ENCODE assay signal across 16 cellular contexts in genomic region chr1:154629160-154630073, GRCh38. TPM values are rescaled to one million over a fixed set of nuclear protein-coding genes. Genes with fewer than 3 reads are reported as not detected.
DNase-seq lines count a peak whose midpoint lies in the region; ATAC-seq, FAIRE-seq and TF ChIP-seq lines count a peak whose summit lies in the region.
"Had no signal": no experiment of that assay in that cellular context is flagged by ENCODE, and none has a peak within 500 bp of the region (broad histone marks: within the 10 kb centered on the region; RNA-seq: fewer than 3 reads in every experiment).

No MANE protein-coding gene starts in this region.

- no TSS peak for BruUV-seq in MCF 10A (replicated peaks; lab: Mats Ljungman, UMichigan)

- no peak for TF ChIP-seq CTCF in MCF 10A (IDR thresholded peaks at IDR 0.05; ENCODE audit: unreplicated experiment)
- TF ChIP-seq CTCF in breast epithelium (IDR thresholded peaks at IDR 0.05), result no peak
- no peak for TF ChIP-seq CTCF in fibroblast of villous mesenchyme (IDR thresholded peaks at IDR 0.05; ENCODE audit: insufficient read depth, low read depth, low read length)

- no peak for DNase-seq in MCF 10A (ENCODE audit: unreplicated experiment)
- no peak for DNase-seq in breast epithelium (ENCODE audit: low spot score in 2 of 2)
- DNase-seq in fibroblast of villous mesenchyme (ENCODE audit: low read depth), result peak; percentile 96
- no peak for DNase-seq in T1000 (lab: John Stamatoyannopoulos, UW)
- no peak for DNase-seq in GOT3 (lab: John Stamatoyannopoulos, UW)
- DNase-seq: activated CD8-positive, alpha-beta memory T cell treated with anti-CD3 and anti-CD28 coated beads for 24 hours; amniotic stem cell; NCI-H1105; NCI-H748 treated with DMSO at 0.1 percent for 48 hours; right lobe of liver; transverse colon had no signal

- no peaks in the 10 kb centered on the region for H3K36me3 ChIP-seq in breast epithelium
- H3K36me3 ChIP-seq: transverse colon had no signal

- H3K27ac Mint-ChIP-seq in MCF 10A (ENCODE audit: low read depth, unreplicated experiment), result no peak overlapping the region

- peak; percentile 49 for FAIRE-seq in TTC549 (lab: Jason Lieb, UNC)

- H3K9me3 Mint-ChIP-seq in MCF 10A (ENCODE audit: unreplicated experiment), result no peaks in the 10 kb centered on the region

- H3K27me3 Mint-ChIP-seq in MCF 10A (ENCODE audit: insufficient read depth, unreplicated experiment), result peaks cover 44% of the 10 kb centered on the region

- H3K27ac ChIP-seq in breast epithelium, result no peak overlapping the region
- H3K27ac ChIP-seq: HL-60, right lobe of liver, SK-N-MC had no signal

- no peak for ATAC-seq in GM18511 (IDR thresholded peaks at IDR 0.05; ENCODE audit: unreplicated experiment)
- no peak for ATAC-seq in GM21619 (IDR thresholded peaks at IDR 0.05; ENCODE audit: unreplicated experiment)
- ATAC-seq: right lobe of liver had no signal

- no peaks in the 10 kb centered on the region for H3K9me3 ChIP-seq in breast epithelium
- H3K9me3 ChIP-seq: transverse colon had no signal

- CTCF ChIA-PET in MCF 10A (lab: Yijun Ruan, JAX), result interaction anchor here (0.7 to 0.9 kb wide), 4 partner anchors 13 to 250 kb away, joined by 3 read pairs; no protein-coding TSS in a partner anchor

- TF ChIP-seq POLR2A in breast epithelium (IDR thresholded peaks at IDR 0.05), result no peak

- intact Hi-C loops in MCF 10A (cut with micrococcal nuclease) (no loop called here), breast epithelium (cut with DNase I; ENCODE audit: low total_unique reads) (no loop called here)

- H3K4me3 ChIP-seq in breast epithelium, result no peak overlapping the region
- no peak overlapping the region for H3K4me3 ChIP-seq in fibroblast of villous mesenchyme (ENCODE audit: low read depth, low read length)
- H3K4me3 ChIP-seq: right lobe of liver, SK-N-MC, transverse colon had no signal

- peaks cover 0 to 4% of the 10 kb centered on the region in 2 donors for H3K4me1 ChIP-seq in breast epithelium

- POLR2A ChIA-PET in MCF 10A (lab: Yijun Ruan, JAX), result interaction anchor here (0.7 to 7.3 kb wide), 9 partner anchors 9 to 1250 kb away, joined by 3 to 161 read pairs (median 3); partner anchors contain the start of genes ADAR, PMVK and SHC1

- peaks cover 20% of the 10 kb centered on the region for H3K4me1 Mint-ChIP-seq in MCF 10A (ENCODE audit: insufficient read depth, unreplicated experiment)

- H3K4me3 Mint-ChIP-seq in MCF 10A (ENCODE audit: unreplicated experiment), result peak overlapping the region; percentile 84

- H3K36me3 Mint-ChIP-seq in MCF 10A (ENCODE audit: insufficient read depth, unreplicated experiment), result peaks cover 19% of the 10 kb centered on the region

- no peaks in the 10 kb centered on the region for H3K27me3 ChIP-seq in breast epithelium
- H3K27me3 ChIP-seq: right lobe of liver had no signal

RNA-seq across cellular contexts. Expression of gene ADAR, which starts 21.4 kb away (rescaled TPM):
- 168 and 196 TPM in 2 replicates for total RNA-seq in MCF 10A (2022)
- 100 to 1,000 TPM in 2 of 3 donors, 10 to 100 TPM in 1; 71.4 to 115 (median 104) TPM for total RNA-seq in breast epithelium
- 115 and 142 TPM in 2 replicates for total RNA-seq in fibroblast of villous mesenchyme
